In the genomic region with DNA sequence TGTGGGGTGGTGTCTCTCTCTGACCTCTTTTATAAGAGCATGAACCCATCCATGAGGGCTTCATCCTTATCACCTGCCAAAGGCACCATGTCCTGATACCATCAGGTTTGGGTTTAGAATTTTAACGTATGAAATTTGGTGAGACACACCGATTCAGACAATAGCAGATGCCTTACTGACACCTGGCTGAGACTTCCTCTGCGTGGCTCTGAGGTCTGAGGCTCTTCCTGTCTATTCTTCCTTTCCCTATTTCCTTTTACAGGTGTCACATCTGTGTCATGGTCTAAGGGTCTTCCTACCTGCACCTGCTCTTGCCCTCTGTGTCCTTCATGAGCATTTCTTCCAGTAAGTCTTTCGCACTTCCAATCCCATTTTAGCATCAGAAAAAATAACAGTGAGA, we compare ENCODE assay signal across 33 cellular contexts.
"Had no signal": no experiment of that assay in that cellular context is flagged by ENCODE, and none has a peak within 500 bp of the region (broad histone marks: within the 10 kb centered on the region; RNA-seq: fewer than 3 reads in every experiment).

No MANE protein-coding gene starts in this region.

- H3K9ac ChIP-seq: SK-N-SH had no signal

- H3K27ac Mint-ChIP-seq: activated CD4-positive, alpha-beta T cell treated with anti-CD3 and anti-CD28 coated beads, Interleukin-2, amount 10 ng/mL, durations not matched to agents 24 days and 14 days; activated CD8-positive, alpha-beta T cell treated with anti-CD3 and anti-CD28 coated beads for 36 hours; activated naive CD4-positive, alpha-beta T cell treated with anti-CD3 and anti-CD28 coated beads, Interleukin-2, amount 50 U/mL, for 24 hours; activated naive CD8-positive, alpha-beta T cell treated with anti-CD3 and anti-CD28 coated beads, Interleukin-2, amount 10 ng/mL, durations not matched to agents 7 days and 5 days; activated T-cell treated with anti-CD3 and anti-CD28 coated beads, Interleukin-2, amount 50 U/mL, for 72 hours; activated T-helper 17 cell treated with anti-CD3 and anti-CD28 coated beads, Interleukin-2, amount 50 U/mL, for 72 hours; T-helper 1 cell treated with Interleukin-12 subunit alpha and Interleukin-12 subunit beta and Interleukin-4 antibody, amounts not matched to agents 30 μg/mL and 1 μg/mL, for 36 hours; T-helper 2 cell treated with Interferon-gamma antibody and Interleukin-4, amounts not matched to agents 5 μg/mL and 100 μg/mL, for 36 hours had no signal

- H3K27ac ChIP-seq: body of pancreas, breast epithelium, SJSA1 had no signal

- DNase-seq: activated CD4-positive, alpha-beta T cell treated with anti-CD3 and anti-CD28 coated beads, Interleukin-2, amount 10 ng/mL, durations not matched to agents 24 days and 14 days; activated CD4-positive, alpha-beta T cell treated with anti-CD3 and anti-CD28 coated beads, Interleukin-2, amount 50 U/mL, for 4 hours; activated CD8-positive, alpha-beta T cell treated with anti-CD3 and anti-CD28 coated beads for 36 hours; activated effector memory CD4-positive, alpha-beta T cell treated with anti-CD3 and anti-CD28 coated beads, Interleukin-2, amount 50 U/mL, for 16 hours; activated naive CD4-positive, alpha-beta T cell; activated naive CD8-positive, alpha-beta T cell treated with anti-CD3 and anti-CD28 coated beads, Interleukin-2, amount 10 ng/mL, durations not matched to agents 7 days and 5 days; activated T-cell treated with anti-CD3 and anti-CD28 coated beads, Interleukin-2, amount 50 U/mL, for 1 hour; activated T-cell treated with anti-CD3 and anti-CD28 coated beads, Interleukin-2, amount 50 U/mL, for 72 hours; body of pancreas; caudate nucleus; cerebellar nuclear complex; Karpas-422; MG63; MV-4-11; NCI-H1092; NCI-H1436 treated with DMSO at 0.1 percent for 48 hours; NCI-H1694 treated with DMSO at 0.1 percent for 48 hours; NCI-H2029; NCI-H2171; NCI-H510A; NCI-H526; NCI-H748 treated with DMSO at 0.1 percent for 48 hours; OCI-M1; SHP77 treated with DMSO at 0.1 percent for 48 hours; SK-N-SH had no signal

- H3K4me3 ChIP-seq: body of pancreas, breast epithelium, MG63, SJSA1 had no signal

- H3K36me3 Mint-ChIP-seq: activated naive CD4-positive, alpha-beta T cell treated with anti-CD3 and anti-CD28 coated beads, Interleukin-2, amount 50 U/mL, for 24 hours; activated naive CD8-positive, alpha-beta T cell treated with anti-CD3 and anti-CD28 coated beads, Interleukin-2, amount 10 ng/mL, durations not matched to agents 7 days and 5 days had no signal

- ATAC-seq: activated CD8-positive, alpha-beta T cell treated with anti-CD3 and anti-CD28 coated beads for 36 hours; activated T-cell treated with anti-CD3 and anti-CD28 coated beads, Interleukin-2, amount 50 U/mL, for 72 hours; activated T-helper 17 cell treated with anti-CD3 and anti-CD28 coated beads, Interleukin-2, amount 50 U/mL, for 72 hours; body of pancreas had no signal

- H3K9me3 ChIP-seq: body of pancreas, breast epithelium, MG63, SJSA1, SK-N-SH had no signal

- H3K9me3 Mint-ChIP-seq: activated CD4-positive, alpha-beta T cell treated with anti-CD3 and anti-CD28 coated beads, Interleukin-2, amount 10 ng/mL, durations not matched to agents 24 days and 14 days; activated CD8-positive, alpha-beta T cell treated with anti-CD3 and anti-CD28 coated beads for 36 hours; activated naive CD4-positive, alpha-beta T cell treated with anti-CD3 and anti-CD28 coated beads, Interleukin-2, amount 50 U/mL, for 24 hours; activated naive CD8-positive, alpha-beta T cell treated with anti-CD3 and anti-CD28 coated beads, Interleukin-2, amount 10 ng/mL, durations not matched to agents 7 days and 5 days; T-helper 1 cell treated with Interleukin-12 subunit alpha and Interleukin-12 subunit beta and Interleukin-4 antibody, amounts not matched to agents 30 μg/mL and 1 μg/mL, for 36 hours; T-helper 2 cell treated with Interferon-gamma antibody and Interleukin-4, amounts not matched to agents 5 μg/mL and 100 μg/mL, for 36 hours had no signal

- H3K4me1 ChIP-seq: body of pancreas, breast epithelium, SJSA1 had no signal

- FAIRE-seq: astrocyte, TTC549 had no signal

- H3K27me3 ChIP-seq: body of pancreas, breast epithelium, MG63, SJSA1 had no signal

- H3K4me3 Mint-ChIP-seq: activated CD4-positive, alpha-beta T cell treated with anti-CD3 and anti-CD28 coated beads, Interleukin-2, amount 10 ng/mL, durations not matched to agents 24 days and 14 days; activated CD8-positive, alpha-beta T cell treated with anti-CD3 and anti-CD28 coated beads for 36 hours; activated naive CD4-positive, alpha-beta T cell treated with anti-CD3 and anti-CD28 coated beads, Interleukin-2, amount 50 U/mL, for 24 hours; activated naive CD8-positive, alpha-beta T cell treated with anti-CD3 and anti-CD28 coated beads, Interleukin-2, amount 10 ng/mL, durations not matched to agents 7 days and 5 days; activated T-cell treated with anti-CD3 and anti-CD28 coated beads, Interleukin-2, amount 50 U/mL, for 72 hours; activated T-helper 17 cell treated with anti-CD3 and anti-CD28 coated beads, Interleukin-2, amount 50 U/mL, for 72 hours; T-helper 1 cell treated with Interleukin-12 subunit alpha and Interleukin-12 subunit beta and Interleukin-4 antibody, amounts not matched to agents 30 μg/mL and 1 μg/mL, for 36 hours; T-helper 2 cell treated with Interferon-gamma antibody and Interleukin-4, amounts not matched to agents 5 μg/mL and 100 μg/mL, for 36 hours had no signal

- H3K36me3 ChIP-seq: breast epithelium, MG63, SJSA1 had no signal

- H3K9me2 ChIP-seq: SK-N-SH had no signal

- H3K4me1 Mint-ChIP-seq: activated naive CD4-positive, alpha-beta T cell treated with anti-CD3 and anti-CD28 coated beads, Interleukin-2, amount 50 U/mL, for 24 hours; activated T-helper 17 cell treated with anti-CD3 and anti-CD28 coated beads, Interleukin-2, amount 50 U/mL, for 72 hours had no signal

- H3K4me2 ChIP-seq: SK-N-SH had no signal

- H3K27me3 Mint-ChIP-seq: activated CD4-positive, alpha-beta T cell treated with anti-CD3 and anti-CD28 coated beads, Interleukin-2, amount 10 ng/mL, durations not matched to agents 24 days and 14 days; activated CD8-positive, alpha-beta T cell treated with anti-CD3 and anti-CD28 coated beads for 36 hours; activated naive CD4-positive, alpha-beta T cell treated with anti-CD3 and anti-CD28 coated beads, Interleukin-2, amount 50 U/mL, for 24 hours; activated T-helper 17 cell treated with anti-CD3 and anti-CD28 coated beads, Interleukin-2, amount 50 U/mL, for 72 hours had no signal
